In genomic region chr10:490891-491571, GRCh38 we compare ENCODE assay signal across 14 cellular contexts.
A peak's percentile ranks its signal among the peaks of the same experiment; 100 is the strongest.
DNase-seq lines count a peak whose midpoint lies in the region; ATAC-seq and TF ChIP-seq lines count a peak whose summit lies in the region.
"Had no signal": no experiment of that assay in that cellular context is flagged by ENCODE, and none has a peak within 500 bp of the region (broad histone marks: within the 10 kb centered on the region; RNA-seq: fewer than 3 reads in every experiment).

No MANE protein-coding gene starts in this region.

- ATAC-seq in gastroesophageal sphincter (peak; percentile 71), foreskin keratinocyte (no peak)
- no peak for ATAC-seq in natural killer cell treated with Interleukin-12 subunit alpha and Interleukin-12 subunit beta and Interleukin-15 and Interleukin-18, amount 100 ng/mL, for 72 hours
- ATAC-seq: stimulated activated effector memory CD8-positive, alpha-beta T cell treated with anti-CD3 and anti-CD28 coated beads, Interleukin-12 subunit alpha, Interleukin-12 subunit beta, amount 100 ng/mL, for 72 hours had no signal

- H3K9me3 ChIP-seq in adrenal gland (replicated peaks in 1 of 3) (no peaks in the 10 kb centered on the region), gastroesophageal sphincter (no peaks in the 10 kb centered on the region), muscle layer of colon (ENCODE audit: low read length) (no peaks in the 10 kb centered on the region)
- H3K9me3 ChIP-seq in effector memory CD4-positive, alpha-beta T cell (ENCODE audit: control insufficient read depth, low read length) = no peaks in the 10 kb centered on the region

- 45 to 63% (median 52%) methylated on average over 15 to 23 of the region's 23 CpGs for WGBS in adrenal gland, 4 donors
- 10 to 12% methylated on average over 4 to 20 of the region's 23 CpGs for WGBS in gastroesophageal sphincter (ENCODE audit: low coverage in 1 of 2), 2 donors

- no peak for TF ChIP-seq EP300 in gastroesophageal sphincter (IDR thresholded peaks at IDR 0.05)

- H3K27ac ChIP-seq in adrenal gland (peak overlapping the region in 2 of 5 donors; percentile 57 to 75), gastroesophageal sphincter (peak overlapping the region; percentile 87 to 93 (median 90)), muscle layer of colon (ENCODE audit: low read depth, low read length) (peak overlapping the region; percentile 96), foreskin keratinocyte (no peak overlapping the region)
- H3K27ac ChIP-seq in effector memory CD4-positive, alpha-beta T cell (ENCODE audit: insufficient read depth, low read length, poor library complexity, severe bottlenecking) = no peak overlapping the region
- H3K27ac ChIP-seq: epithelial cell of prostate, parathyroid adenoma had no signal

- H3K27me3 Mint-ChIP-seq in type B pancreatic cell = no peaks in the 10 kb centered on the region
- H3K27me3 Mint-ChIP-seq in natural killer cell treated with Interleukin-12 subunit alpha and Interleukin-12 subunit beta and Interleukin-15 and Interleukin-18, amount 100 ng/mL, for 72 hours = peaks cover 23% of the 10 kb centered on the region in 2 donors

- peak overlapping the region; percentile 52 for H3K9ac ChIP-seq in muscle layer of colon (ENCODE audit: low read length)
- H3K9ac ChIP-seq: parathyroid adenoma had no signal

- H3K4me3 ChIP-seq in adrenal gland (peak overlapping the region in 1 of 4 donors; percentile 30), gastroesophageal sphincter (peak overlapping the region in 1 of 2 donors; percentile 11), muscle layer of colon (ENCODE audit: low read depth in 1 of 2, low read length in 2 of 2) (peak overlapping the region in 1 of 2 donors; percentile 30)
- H3K4me3 ChIP-seq in effector memory CD4-positive, alpha-beta T cell (ENCODE audit: insufficient read depth, low read depth, low read length, poor library complexity, severe bottlenecking) = no peak overlapping the region

- intact Hi-C loops in adrenal gland (cut with DNase I) = no loop called here

- DNase-seq in adrenal gland (peak in 6 of 7 donors; percentile 49 to 72 (median 62)), type B pancreatic cell (ENCODE audit: extremely low spot score, unreplicated experiment) (no peak), foreskin keratinocyte (no peak), NCI-H187 treated with DMSO at 0.1 percent for 48 hours (lab: John Stamatoyannopoulos, UW) (no peak)
- no peak for DNase-seq in effector memory CD4-positive, alpha-beta T cell
- no peak for DNase-seq in natural killer cell treated with Interleukin-12 subunit alpha and Interleukin-12 subunit beta and Interleukin-15 and Interleukin-18, amount 100 ng/mL, for 72 hours (ENCODE audit: low spot score)
- DNase-seq: activated T-cell treated with anti-CD3 and anti-CD28 coated beads, Interleukin-2, amount 50 U/mL, for 48 hours; NCI-H2171 treated with DMSO at 0.1 percent for 48 hours; T-helper 1 cell had no signal

- no peak overlapping the region for H3K4me3 Mint-ChIP-seq in type B pancreatic cell
- H3K4me3 Mint-ChIP-seq in natural killer cell treated with Interleukin-12 subunit alpha and Interleukin-12 subunit beta and Interleukin-15 and Interleukin-18, amount 100 ng/mL, for 72 hours = no peak overlapping the region
- H3K4me3 Mint-ChIP-seq: stimulated activated effector memory CD8-positive, alpha-beta T cell treated with anti-CD3 and anti-CD28 coated beads, Interleukin-12 subunit alpha, Interleukin-12 subunit beta, amount 100 ng/mL, for 72 hours had no signal

- peaks cover 0 to 15% of the 10 kb centered on the region in 2 donors for H3K4me1 ChIP-seq in adrenal gland (replicated peaks in 1 of 2)
- H3K4me1 ChIP-seq in gastroesophageal sphincter = peaks cover 18 to 97% (median 25%) of the 10 kb centered on the region in 3 donors
- H3K4me1 ChIP-seq in muscle layer of colon (ENCODE audit: insufficient read depth, low read length) = peaks cover 67% of the 10 kb centered on the region
- H3K4me1 ChIP-seq in effector memory CD4-positive, alpha-beta T cell (ENCODE audit: control insufficient read depth, insufficient read depth, low read length, poor library complexity, severe bottlenecking) = no peaks in the 10 kb centered on the region
- H3K4me1 ChIP-seq in foreskin keratinocyte = peaks cover 6% of the 10 kb centered on the region

- H3K4me1 Mint-ChIP-seq in type B pancreatic cell (ENCODE audit: unreplicated experiment) = peaks cover 54% of the 10 kb centered on the region
- H3K4me1 Mint-ChIP-seq in natural killer cell treated with Interleukin-12 subunit alpha and Interleukin-12 subunit beta and Interleukin-15 and Interleukin-18, amount 100 ng/mL, for 72 hours (ENCODE audit: low read depth in 2 of 2) = no peaks in the 10 kb centered on the region
- H3K4me1 Mint-ChIP-seq: stimulated activated effector memory CD8-positive, alpha-beta T cell treated with anti-CD3 and anti-CD28 coated beads, Interleukin-12 subunit alpha, Interleukin-12 subunit beta, amount 100 ng/mL, for 72 hours had no signal

- H3K36me3 Mint-ChIP-seq in type B pancreatic cell = no peaks in the 10 kb centered on the region
- no peaks in the 10 kb centered on the region for H3K36me3 Mint-ChIP-seq in natural killer cell treated with Interleukin-12 subunit alpha and Interleukin-12 subunit beta and Interleukin-15 and Interleukin-18, amount 100 ng/mL, for 72 hours
- H3K36me3 Mint-ChIP-seq: stimulated activated effector memory CD8-positive, alpha-beta T cell treated with anti-CD3 and anti-CD28 coated beads, Interleukin-12 subunit alpha, Interleukin-12 subunit beta, amount 100 ng/mL, for 72 hours had no signal

- no peak for TF ChIP-seq CTCF in adrenal gland (IDR thresholded peaks at IDR 0.05)
- TF ChIP-seq CTCF in gastroesophageal sphincter (IDR thresholded peaks at IDR 0.05) = no peak
- no peak for TF ChIP-seq CTCF in type B pancreatic cell (conservative IDR thresholded peaks at IDR 0.05)
- TF ChIP-seq CTCF in foreskin keratinocyte (conservative IDR thresholded peaks at IDR 0.05) = no peak

- TF ChIP-seq POLR2A in adrenal gland (IDR thresholded peaks at IDR 0.05) (no peak), gastroesophageal sphincter (IDR thresholded peaks at IDR 0.05) (no peak)

- no peaks in the 10 kb centered on the region for H3K27me3 ChIP-seq in adrenal gland
- H3K27me3 ChIP-seq in gastroesophageal sphincter = no peaks in the 10 kb centered on the region
- no peaks in the 10 kb centered on the region for H3K27me3 ChIP-seq in muscle layer of colon (ENCODE audit: control insufficient read depth in 1 of 2, insufficient read depth in 2 of 2, low read length in 2 of 2)
- H3K27me3 ChIP-seq in effector memory CD4-positive, alpha-beta T cell (replicated peaks; ENCODE audit: control insufficient read depth, insufficient read depth, low read length, poor library complexity, severe bottlenecking) = no peaks in the 10 kb centered on the region
- no peaks in the 10 kb centered on the region for H3K27me3 ChIP-seq in foreskin keratinocyte

- H3K36me3 ChIP-seq in adrenal gland (replicated peaks in 1 of 2) (no peaks in the 10 kb centered on the region), gastroesophageal sphincter (no peaks in the 10 kb centered on the region), muscle layer of colon (ENCODE audit: insufficient read depth, low read length) (no peaks in the 10 kb centered on the region)
- H3K36me3 ChIP-seq in effector memory CD4-positive, alpha-beta T cell (ENCODE audit: control insufficient read depth, insufficient read depth, low read length) = no peaks in the 10 kb centered on the region

- no peaks in the 10 kb centered on the region for H3K9me3 Mint-ChIP-seq in type B pancreatic cell
- H3K9me3 Mint-ChIP-seq in natural killer cell treated with Interleukin-12 subunit alpha and Interleukin-12 subunit beta and Interleukin-15 and Interleukin-18, amount 100 ng/mL, for 72 hours = no peaks in the 10 kb centered on the region
- H3K9me3 Mint-ChIP-seq: stimulated activated effector memory CD8-positive, alpha-beta T cell treated with anti-CD3 and anti-CD28 coated beads, Interleukin-12 subunit alpha, Interleukin-12 subunit beta, amount 100 ng/mL, for 72 hours had no signal

- peak overlapping the region; percentile 53 for H3K27ac Mint-ChIP-seq in type B pancreatic cell
- H3K27ac Mint-ChIP-seq in natural killer cell treated with Interleukin-12 subunit alpha and Interleukin-12 subunit beta and Interleukin-15 and Interleukin-18, amount 100 ng/mL, for 72 hours = no peak overlapping the region
- H3K27ac Mint-ChIP-seq: stimulated activated effector memory CD8-positive, alpha-beta T cell treated with anti-CD3 and anti-CD28 coated beads, Interleukin-12 subunit alpha, Interleukin-12 subunit beta, amount 100 ng/mL, for 72 hours had no signal

Comparison
In these comparisons a context has a peak if more than half of its experiments do, and no peak if none do; other contexts are left out.
1. DNase-seq: peak in adrenal gland (6 of 7); none in type B pancreatic cell (single experiment), effector memory CD4-positive, alpha-beta T cell (0 of 3), natural killer cell treated with Interleukin-12 subunit alpha and Interleukin-12 subunit beta and Interleukin-15 and Interleukin-18, amount 100 ng/mL, for 72 hours (single experiment), foreskin keratinocyte (0 of 2) and NCI-H187 treated with DMSO at 0.1 percent for 48 hours (single experiment).
2. H3K27ac ChIP-seq: peak in gastroesophageal sphincter (4 of 4) and muscle layer of colon (single experiment); none in effector memory CD4-positive, alpha-beta T cell (single experiment) and foreskin keratinocyte (single experiment).